Comparison of ENCODE assay signal across 8 cellular contexts in the genomic region with DNA sequence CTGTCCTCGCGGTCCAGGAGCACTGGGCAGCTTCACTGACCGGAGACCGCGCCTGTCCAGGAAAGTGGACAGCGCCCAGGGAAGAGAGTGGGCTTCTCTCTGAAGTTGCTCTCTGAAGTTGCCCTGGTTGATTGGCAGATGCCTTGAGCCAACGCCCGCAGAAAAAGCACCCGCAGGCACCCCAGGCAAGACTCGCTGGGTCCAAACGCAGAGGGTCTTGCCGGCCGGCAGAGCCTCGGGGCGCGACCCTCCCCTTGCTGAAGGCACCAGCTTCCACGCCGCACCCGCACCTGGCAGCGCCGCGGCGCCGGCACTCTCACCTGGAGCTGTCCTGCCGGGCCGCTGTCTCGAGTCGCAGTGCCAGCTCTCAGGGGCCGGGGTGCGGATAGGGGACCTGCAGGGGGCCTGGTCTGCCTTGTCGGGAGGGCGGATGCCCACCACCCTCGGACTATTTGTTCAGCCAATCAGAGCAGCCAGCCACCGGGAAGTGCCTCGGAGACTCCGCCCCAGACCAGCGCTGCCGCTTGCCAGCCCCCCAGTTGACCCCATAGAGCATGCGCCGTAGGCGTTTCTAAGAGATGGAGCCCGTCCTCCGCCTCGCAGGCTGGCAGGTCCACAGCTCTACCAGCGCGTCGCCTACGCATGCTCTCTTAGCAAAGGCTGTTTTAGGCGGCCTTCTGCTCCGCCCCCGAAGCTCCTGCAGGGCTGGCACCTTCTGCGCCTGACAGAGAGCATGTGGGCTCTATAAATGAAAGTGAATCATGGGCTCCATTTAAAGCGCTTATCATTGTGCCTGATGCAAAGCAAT. TPM values are rescaled to one million over a fixed set of nuclear protein-coding genes. Genes with fewer than 3 reads are reported as not detected.
DNase-seq lines count a peak whose midpoint lies in the region; ATAC-seq and TF ChIP-seq lines count a peak whose summit lies in the region.

A gene (minus strand): TSS at position 359 of the 808 bp plus-strand sequence. CDS start 4,127 bp downstream, outside the sequence.

- no peaks in the 10 kb centered on the region for H3K27me3 Mint-ChIP-seq in endothelial cell (ENCODE audit: unreplicated experiment)

- peaks cover 8% of the 10 kb centered on the region for H3K36me3 ChIP-seq in OCI-LY3 (replicated peaks; ENCODE audit: low read depth, low read length)

- H3K4me2 ChIP-seq in OCI-LY3 (ENCODE audit: low read length): peak within 1 kb of the TSS; percentile 94

- H3K4me3 Mint-ChIP-seq in endothelial cell (ENCODE audit: unreplicated experiment): peak within 1 kb of the TSS; percentile 90

- H3K79me2 ChIP-seq in OCI-LY3 (ENCODE audit: low read length): no peaks in the 10 kb centered on the region

- H3K27ac ChIP-seq in OCI-LY3 (ENCODE audit: low read length): no peak within 1 kb of the TSS

- TF ChIP-seq CTCF in OCI-LY3 (IDR thresholded peaks at IDR 0.05; ENCODE audit: low read depth, low read length) (no peak), endothelial cell (IDR thresholded peaks at IDR 0.05; ENCODE audit: unreplicated experiment) (no peak)

- H3K27ac Mint-ChIP-seq in endothelial cell (ENCODE audit: unreplicated experiment): no peak within 1 kb of the TSS

- H3K36me3 Mint-ChIP-seq in endothelial cell (ENCODE audit: low read depth, unreplicated experiment): peaks cover 13% of the 10 kb centered on the region

- H3K9me3 ChIP-seq in OCI-LY3 (ENCODE audit: insufficient read depth, low read length): peaks cover 9% of the 10 kb centered on the region; the same call in 1 of the 2 replicates

- peak within 1 kb of the TSS; percentile 95 for H3K4me3 ChIP-seq in OCI-LY3 (ENCODE audit: low read length)

- no peaks in the 10 kb centered on the region for H3K27me3 ChIP-seq in OCI-LY3 (ENCODE audit: low read depth, low read length)

- DNase-seq in D341Med (ENCODE audit: low spot score) (peak; percentile 91), HuH-7 (ENCODE audit: low spot score) (peak; percentile 86), endothelial cell (ENCODE audit: low spot score) (peak; percentile 88), midbrain (lab: John Stamatoyannopoulos, UW) (peak; percentile 96)
- DNase-seq in activated CD8-positive, alpha-beta memory T cell treated with anti-CD3 and anti-CD28 coated beads, Interleukin-2, amount 50 U/mL, for 48 hours: peak; percentile 94
- peak; percentile 90 to 95 for DNase-seq in stimulated activated CD8-positive, alpha-beta memory T cell treated with anti-CD3 and anti-CD28 coated beads, Interleukin-2, amount 100 ng/mL, for 1 hour (ENCODE audit: low read depth in 2 of 2)

- H3K4me1 ChIP-seq in OCI-LY3 (ENCODE audit: low read length): peaks cover 36% of the 10 kb centered on the region

- peak within 1 kb of the TSS; percentile 74 for H3K9ac ChIP-seq in OCI-LY3 (ENCODE audit: low read length)

- ATAC-seq in GM21515 (IDR thresholded peaks at IDR 0.05; ENCODE audit: unreplicated experiment): peak; percentile 97

- no peaks in the 10 kb centered on the region for H3K4me1 Mint-ChIP-seq in endothelial cell (ENCODE audit: unreplicated experiment)

- H2AFZ ChIP-seq in OCI-LY3 (ENCODE audit: low read depth, low read length): peak within 1 kb of the TSS; percentile 69

- peaks cover 5% of the 10 kb centered on the region for H3K9me3 Mint-ChIP-seq in endothelial cell (ENCODE audit: unreplicated experiment)

- no peaks in the 10 kb centered on the region for H4K20me1 ChIP-seq in OCI-LY3 (ENCODE audit: insufficient read depth, low read length)

RNA-seq across cellular contexts. Expression of the gene that starts here (rescaled TPM):
- total RNA-seq in endothelial cell (ENCODE audit: unreplicated experiment): 84.2 TPM
